8 cellular contexts compared by ENCODE assay signal in genomic region chr11:64334764-64335741, GRCh38. TPM values are rescaled to one million over a fixed set of nuclear protein-coding genes. Genes with fewer than 3 reads are reported as not detected.
DNase-seq lines count a peak whose midpoint lies in the region; ATAC-seq and TF ChIP-seq lines count a peak whose summit lies in the region.
"Had no signal": no experiment of that assay in that cellular context is flagged by ENCODE, and none has a peak within 500 bp of the region (broad histone marks: within the 10 kb centered on the region; RNA-seq: fewer than 3 reads in every experiment).

No MANE protein-coding gene starts in this region.

- H3K27ac ChIP-seq in left lung (peak overlapping the region in 1 of 2 donors; percentile 64), ascending aorta (no peak overlapping the region)

- ATAC-seq in GM19397 (IDR thresholded peaks at IDR 0.05; ENCODE audit: unreplicated experiment) (peak; percentile 83), HG03342 (IDR thresholded peaks at IDR 0.05; ENCODE audit: unreplicated experiment) (peak; percentile 84), left lung (peak; percentile 81)
- peak; percentile 79 for ATAC-seq in activated naive CD8-positive, alpha-beta T cell treated with anti-CD3 and anti-CD28 coated beads, Interleukin-2, amount 50 U/mL, for 24 hours

- H3K4me1 ChIP-seq in left lung, result peaks cover 14 to 47% of the 10 kb centered on the region in 2 donors
- H3K4me1 ChIP-seq in ascending aorta, result no peaks in the 10 kb centered on the region

- peaks cover 6% of the 10 kb centered on the region for H3K36me3 Mint-ChIP-seq in activated naive CD8-positive, alpha-beta T cell treated with anti-CD3 and anti-CD28 coated beads, Interleukin-2, amount 50 U/mL, for 24 hours (ENCODE audit: low read depth)

- peaks cover 41% of the 10 kb centered on the region for H3K4me1 Mint-ChIP-seq in activated naive CD8-positive, alpha-beta T cell treated with anti-CD3 and anti-CD28 coated beads, Interleukin-2, amount 50 U/mL, for 24 hours

- intact Hi-C loops in left lung (cut with DNase I), result no loop called here
- intact Hi-C loops in ascending aorta (cut with DNase I), result no loop called here

- H3K4me3 Mint-ChIP-seq in activated naive CD8-positive, alpha-beta T cell treated with anti-CD3 and anti-CD28 coated beads, Interleukin-2, amount 50 U/mL, for 24 hours, result no peak overlapping the region
- H3K4me3 Mint-ChIP-seq: activated naive CD8-positive, alpha-beta T cell treated with anti-CD3 and anti-CD28 coated beads, Interleukin-2, amount 10 ng/mL, durations not matched to agents 7 days and 5 days had no signal

- TF ChIP-seq CTCF in left lung (IDR thresholded peaks at IDR 0.05) (no peak), ascending aorta (IDR thresholded peaks at IDR 0.05) (no peak)

- H3K27me3 Mint-ChIP-seq in activated naive CD8-positive, alpha-beta T cell treated with anti-CD3 and anti-CD28 coated beads, Interleukin-2, amount 50 U/mL, for 24 hours, result no peaks in the 10 kb centered on the region
- H3K27me3 Mint-ChIP-seq: activated naive CD8-positive, alpha-beta T cell treated with anti-CD3 and anti-CD28 coated beads, Interleukin-2, amount 10 ng/mL, durations not matched to agents 7 days and 5 days had no signal

- no peaks in the 10 kb centered on the region for H3K36me3 ChIP-seq in left lung
- H3K36me3 ChIP-seq in ascending aorta, result no peaks in the 10 kb centered on the region

- H3K4me3 ChIP-seq in left lung, result no peak overlapping the region
- H3K4me3 ChIP-seq in ascending aorta, result no peak overlapping the region

- no peaks in the 10 kb centered on the region for H3K9me3 ChIP-seq in left lung
- no peaks in the 10 kb centered on the region for H3K9me3 ChIP-seq in ascending aorta

- peak; percentile 93 for DNase-seq in ELF-1 (ENCODE audit: low read depth, low spot score)
- DNase-seq in NCI-H510A (lab: John Stamatoyannopoulos, UW), result peak; percentile 85
- DNase-seq in activated naive CD8-positive, alpha-beta T cell treated with anti-CD3 and anti-CD28 coated beads, Interleukin-2, amount 50 U/mL, for 24 hours, result peak; percentile 57
- DNase-seq in left lung, result peak in 1 of 2 donors; percentile 81
- no peak for DNase-seq in ascending aorta (ENCODE audit: low spot score in 2 of 2)
- DNase-seq: activated naive CD8-positive, alpha-beta T cell treated with anti-CD3 and anti-CD28 coated beads, Interleukin-2, amount 10 ng/mL, durations not matched to agents 7 days and 5 days had no signal

- no peaks in the 10 kb centered on the region for H3K27me3 ChIP-seq in left lung
- no peaks in the 10 kb centered on the region for H3K27me3 ChIP-seq in ascending aorta

- no peaks in the 10 kb centered on the region for H3K9me3 Mint-ChIP-seq in activated naive CD8-positive, alpha-beta T cell treated with anti-CD3 and anti-CD28 coated beads, Interleukin-2, amount 50 U/mL, for 24 hours
- H3K9me3 Mint-ChIP-seq: activated naive CD8-positive, alpha-beta T cell treated with anti-CD3 and anti-CD28 coated beads, Interleukin-2, amount 10 ng/mL, durations not matched to agents 7 days and 5 days had no signal

- H3K27ac Mint-ChIP-seq in activated naive CD8-positive, alpha-beta T cell treated with anti-CD3 and anti-CD28 coated beads, Interleukin-2, amount 50 U/mL, for 24 hours, result peak overlapping the region; percentile 57
- H3K27ac Mint-ChIP-seq: activated naive CD8-positive, alpha-beta T cell treated with anti-CD3 and anti-CD28 coated beads, Interleukin-2, amount 10 ng/mL, durations not matched to agents 7 days and 5 days had no signal

RNA-seq across cellular contexts. Expression of gene CCDC88B, which starts 5.0 kb away (rescaled TPM):
- total RNA-seq in left lung (10 to 100 TPM; 12.1 to 35.7 TPM), ascending aorta (5.1 TPM)

RNA-seq across cellular contexts. Expression of gene PRDX5, which starts 17.1 kb away (rescaled TPM):
- total RNA-seq in left lung (100 to 1,000 TPM; 165 to 208 TPM), ascending aorta (153 TPM)

RNA-seq across cellular contexts. Expression of gene TRMT112, which starts 17.7 kb away (rescaled TPM):
- total RNA-seq in left lung (100 to 1,000 TPM; 178 to 196 TPM), ascending aorta (384 TPM)

RNA-seq across cellular contexts. Expression of gene RPS6KA4, which starts 23.9 kb away (rescaled TPM):
- total RNA-seq in left lung (10 to 100 TPM; 37.1 to 57.6 TPM), ascending aorta (81.5 TPM)

RNA-seq across cellular contexts. Expression of gene ESRRA, which starts 29.7 kb away (rescaled TPM):
- total RNA-seq in left lung (10 to 100 TPM; 42.8 to 60.1 TPM), ascending aorta (53.4 TPM)

Comparison
In these comparisons a context has a peak if more than half of its experiments do, and no peak if none do; other contexts are left out.
1. DNase-seq: peak in ELF-1 (single experiment), NCI-H510A (single experiment) and activated naive CD8-positive, alpha-beta T cell treated with anti-CD3 and anti-CD28 coated beads, Interleukin-2, amount 50 U/mL, for 24 hours (single experiment); none in ascending aorta (0 of 2).
2. Peak in every context shown above with its lines, with median percentiles within 50 percentile points of each other: ATAC-seq.